In the genomic region with DNA sequence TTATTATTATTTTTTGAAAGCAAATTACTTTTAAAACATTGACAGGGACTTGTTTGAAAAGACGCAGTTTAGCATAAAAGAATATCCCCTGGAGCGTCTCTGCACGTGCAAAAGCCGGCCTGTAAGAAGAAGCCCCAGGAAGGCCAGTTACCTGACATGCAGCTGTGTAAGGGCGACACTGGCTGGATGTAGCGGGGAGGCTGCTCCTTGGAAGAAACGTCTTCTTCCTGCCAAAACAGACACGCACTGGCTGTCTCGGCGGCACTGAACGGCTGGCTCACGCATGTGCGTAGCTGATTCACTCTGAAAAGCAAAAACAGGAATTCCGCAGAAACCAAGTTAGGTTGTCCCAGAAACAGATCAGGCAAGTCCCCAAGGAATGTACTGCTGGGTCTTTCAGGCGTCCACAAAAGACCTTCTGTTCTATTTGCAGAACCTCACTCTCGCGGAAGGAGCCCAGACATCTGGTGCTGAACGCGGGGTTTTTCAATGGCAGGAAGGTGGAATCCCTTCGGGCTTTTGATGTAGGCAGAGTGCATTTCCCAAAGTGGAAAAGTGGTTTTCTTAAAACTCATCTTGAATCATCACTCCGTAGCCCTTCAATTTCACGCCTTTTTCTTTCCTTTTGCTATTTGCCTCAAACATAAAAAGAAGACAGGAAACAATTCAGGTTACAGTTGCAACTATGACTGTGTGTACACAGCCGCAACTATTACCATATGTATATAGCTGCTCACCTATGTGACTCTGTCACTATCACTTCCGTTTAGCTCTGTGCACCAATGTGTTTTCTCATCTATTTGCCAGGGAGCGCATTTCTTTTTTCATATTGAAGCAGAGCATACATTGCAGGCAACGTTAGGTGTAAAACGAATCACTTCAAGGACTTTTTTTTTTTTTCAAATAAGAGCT, we compare ENCODE assay signal across 9 cellular contexts. TPM values are rescaled to one million over a fixed set of nuclear protein-coding genes. Genes with fewer than 3 reads are reported as not detected.
A peak's percentile ranks its signal among the peaks of the same experiment; 100 is the strongest.
DNase-seq lines count a peak whose midpoint lies in the region; ATAC-seq and TF ChIP-seq lines count a peak whose summit lies in the region.
"Had no signal": no experiment of that assay in that cellular context is flagged by ENCODE, and none has a peak within 500 bp of the region (broad histone marks: within the 10 kb centered on the region; RNA-seq: fewer than 3 reads in every experiment).

No MANE protein-coding gene starts in this region.

- intact Hi-C loops in left ventricle myocardium inferior (cut with micrococcal nuclease) (no loop called here), left cardiac atrium (cut with DNase I) (no loop called here)

- H3K4me1 Mint-ChIP-seq in activated naive CD8-positive, alpha-beta T cell (ENCODE audit: low read depth), result peaks cover 2% of the 10 kb centered on the region
- H3K4me1 Mint-ChIP-seq in stimulated activated naive CD8-positive, alpha-beta T cell treated with anti-CD3 and anti-CD28 coated beads, Interleukin-15, Interleukin-2, amounts not matched to agents 100 ng/mL and 50 ng/mL, for 24 hours (ENCODE audit: low read depth), result no peaks in the 10 kb centered on the region

- TF ChIP-seq CTCF in left ventricle myocardium inferior (IDR thresholded peaks at IDR 0.05; ENCODE audit: borderline replicate concordance), result no peak

- no peak overlapping the region for H3K27ac Mint-ChIP-seq in activated naive CD8-positive, alpha-beta T cell
- H3K27ac Mint-ChIP-seq in stimulated activated naive CD8-positive, alpha-beta T cell treated with anti-CD3 and anti-CD28 coated beads, Interleukin-15, Interleukin-2, amounts not matched to agents 100 ng/mL and 50 ng/mL, for 24 hours, result no peak overlapping the region

- H3K27me3 ChIP-seq in left ventricle myocardium inferior (ENCODE audit: low read depth), result no peaks in the 10 kb centered on the region

- DNase-seq in left ventricle myocardium inferior, result no peak
- DNase-seq in left cardiac atrium, result no peak
- DNase-seq in hippocampal formation (lab: John Stamatoyannopoulos, UW), result peak; percentile 18 to 30
- no peak for DNase-seq in NCI-H2029 treated with DMSO at 0.1 percent for 48 hours (lab: John Stamatoyannopoulos, UW)

- no peaks in the 10 kb centered on the region for H3K9me3 ChIP-seq in left ventricle myocardium inferior (replicated peaks)

- peaks cover 9% of the 10 kb centered on the region for H3K4me1 ChIP-seq in left ventricle myocardium inferior

- H3K27ac ChIP-seq in left ventricle myocardium inferior (replicated peaks), result no peak overlapping the region

- H3K4me3 ChIP-seq in left ventricle myocardium inferior, result peak overlapping the region; percentile 41

- no peaks in the 10 kb centered on the region for H3K36me3 ChIP-seq in left ventricle myocardium inferior

- H3K36me3 Mint-ChIP-seq in activated naive CD8-positive, alpha-beta T cell, result no peaks in the 10 kb centered on the region
- H3K36me3 Mint-ChIP-seq in stimulated activated naive CD8-positive, alpha-beta T cell treated with anti-CD3 and anti-CD28 coated beads, Interleukin-15, Interleukin-2, amounts not matched to agents 100 ng/mL and 50 ng/mL, for 24 hours (ENCODE audit: low read depth), result no peaks in the 10 kb centered on the region

- no peaks in the 10 kb centered on the region for H3K9me3 Mint-ChIP-seq in activated naive CD8-positive, alpha-beta T cell (ENCODE audit: low read depth)
- H3K9me3 Mint-ChIP-seq in stimulated activated naive CD8-positive, alpha-beta T cell treated with anti-CD3 and anti-CD28 coated beads, Interleukin-15, Interleukin-2, amounts not matched to agents 100 ng/mL and 50 ng/mL, for 24 hours, result no peaks in the 10 kb centered on the region

- ATAC-seq in left cardiac atrium (no peak), GM19463 (IDR thresholded peaks at IDR 0.05; ENCODE audit: unreplicated experiment) (no peak), GM18909 (IDR thresholded peaks at IDR 0.05; ENCODE audit: poor library complexity, unreplicated experiment) (no peak)

- peaks cover 1% of the 10 kb centered on the region for H3K27me3 Mint-ChIP-seq in activated naive CD8-positive, alpha-beta T cell
- H3K27me3 Mint-ChIP-seq in stimulated activated naive CD8-positive, alpha-beta T cell treated with anti-CD3 and anti-CD28 coated beads, Interleukin-15, Interleukin-2, amounts not matched to agents 100 ng/mL and 50 ng/mL, for 24 hours, result no peaks in the 10 kb centered on the region

- peak overlapping the region; percentile 62 for H3K4me3 Mint-ChIP-seq in activated naive CD8-positive, alpha-beta T cell
- H3K4me3 Mint-ChIP-seq in stimulated activated naive CD8-positive, alpha-beta T cell treated with anti-CD3 and anti-CD28 coated beads, Interleukin-15, Interleukin-2, amounts not matched to agents 100 ng/mL and 50 ng/mL, for 24 hours, result peak overlapping the region; percentile 20

RNA-seq across cellular contexts. Expression of gene ARSH, which starts 38.1 kb away (rescaled TPM):
- not detected for total RNA-seq in left ventricle myocardium inferior
- not detected for total RNA-seq in left cardiac atrium
- total RNA-seq: activated CD8-positive, alpha-beta memory T cell treated with anti-CD3 and anti-CD28 coated beads for 36 hours had no signal

RNA-seq across cellular contexts. Expression of gene ARSD, which starts 39.1 kb away (rescaled TPM):
- 9.3 TPM for total RNA-seq in left ventricle myocardium inferior
- 10 to 100 TPM in 1 of 2 donors, 1 to 10 TPM in 1; 8.1 to 10.6 TPM for total RNA-seq in left cardiac atrium

Comparison
In these comparisons a context has a peak if more than half of its experiments do, and no peak if none do; other contexts are left out.
1. DNase-seq: peak in hippocampal formation (2 of 2); none in left ventricle myocardium inferior (single experiment), left cardiac atrium (single experiment) and NCI-H2029 treated with DMSO at 0.1 percent for 48 hours (single experiment).